Comparison of ENCODE assay signal across 8 cellular contexts in genomic region chr5:99037668-99038067, GRCh38.
DNase-seq lines count a peak whose midpoint lies in the region; ATAC-seq, FAIRE-seq and TF ChIP-seq lines count a peak whose summit lies in the region.

No MANE protein-coding gene starts in this region.

- ATAC-seq in A549 = no peak
- ATAC-seq in HG02610 (IDR thresholded peaks at IDR 0.05; ENCODE audit: unreplicated experiment) = no peak

- TF ChIP-seq POLR2A in A549 (IDR thresholded peaks at IDR 0.05; ENCODE audit: low read length) = no peak
- no peak for TF ChIP-seq POLR2A in adrenal gland (IDR thresholded peaks at IDR 0.05)

- DNase-seq in A549 (ENCODE audit: low read depth in 1 of 2, low spot score in 1 of 2) (no peak), fibroblast of villous mesenchyme (ENCODE audit: low read depth) (peak; percentile 19), adrenal gland (no peak), caudate nucleus (lab: John Stamatoyannopoulos, UW) (no peak), GM19238 (ENCODE audit: insufficient read length, low spot score) (no peak)
- peak; percentile 17 for DNase-seq in activated CD4-positive, alpha-beta T cell treated with anti-CD3 and anti-CD28 coated beads for 48 hours

- TF ChIP-seq CTCF in A549 (IDR thresholded peaks at IDR 0.05) (no peak), HEK293 (tag by site-specific recombination; IDR thresholded peaks at IDR 0.05) (no peak), fibroblast of villous mesenchyme (IDR thresholded peaks at IDR 0.05; ENCODE audit: insufficient read depth, low read depth, low read length) (no peak), adrenal gland (IDR thresholded peaks at IDR 0.05) (no peak)

- H3K9me3 ChIP-seq in A549 (0 out of 3 replicates have a peak, but pooled peaks cover 3% of the 10 kb centered on the region), HEK293 (ENCODE audit: control insufficient read depth, insufficient read depth, low read depth, low read length) (no peaks in the 10 kb centered on the region), adrenal gland (replicated peaks in 1 of 3) (no peaks in the 10 kb centered on the region)

- CTCF ChIA-PET in A549 (lab: Yijun Ruan, JAX) (interaction anchor here (1.3 kb wide), 1 partner anchor 23 kb away, joined by 5 read pairs; no protein-coding TSS in a partner anchor), HEK293 (lab: Yijun Ruan, JAX) (interaction anchor here (0.6 to 0.7 kb wide), 2 partner anchors 24 to 1739 kb away, joined by 3 read pairs; no protein-coding TSS in a partner anchor)

- no peak for TF ChIP-seq RAD21 in A549 (conservative IDR thresholded peaks at IDR 0.05 in 1 of 2, IDR thresholded peaks at IDR 0.05 in 1 of 2)

- intact Hi-C loops in adrenal gland (cut with DNase I) = loop anchor here in 1 of 2 donors (10.0 kb wide), 1 partner anchor 133 kb away; no protein-coding TSS in a partner anchor

- peaks cover 4% of the 10 kb centered on the region; the same call in 2 of the 3 replicates for H3K4me1 ChIP-seq in A549
- H3K4me1 ChIP-seq in HEK293 (ENCODE audit: control insufficient read depth, insufficient read depth, low read length) = no peaks in the 10 kb centered on the region
- H3K4me1 ChIP-seq in adrenal gland (replicated peaks in 1 of 2) = peaks cover 0 to 1% of the 10 kb centered on the region in 2 donors

- peak overlapping the region; percentile 33; the same call in 1 of the 3 replicates for H3K4me2 ChIP-seq in A549

- POLR2A ChIA-PET in A549 (lab: Yijun Ruan, JAX) (no interaction called here), HEK293 (lab: Yijun Ruan, JAX) (no interaction called here)

- H3K27ac ChIP-seq in A549 (no peak overlapping the region), HEK293 (ENCODE audit: extremely low read depth, low read depth, low read length) (no peak overlapping the region), adrenal gland (no peak overlapping the region), caudate nucleus (ENCODE audit: low read depth, low read length) (no peak overlapping the region)

- H3K4me3 ChIP-seq in A549 = no peak overlapping the region
- no peak overlapping the region for H3K4me3 ChIP-seq in HEK293 (ENCODE audit: low read depth, low read length)
- H3K4me3 ChIP-seq in fibroblast of villous mesenchyme (ENCODE audit: low read depth, low read length) = no peak overlapping the region
- no peak overlapping the region for H3K4me3 ChIP-seq in adrenal gland

- no peak for TF ChIP-seq EP300 in A549 (IDR thresholded peaks at IDR 0.05)

- 64% methylated on average over 5 of the region's 8 CpGs for WGBS in A549 (ENCODE audit: missing lambda C conversion rate)
- WGBS in adrenal gland, 4 donors = 69 to 79% (median 71%) methylated on average over 4 to 8 of the region's 8 CpGs

- no peak for FAIRE-seq in A549 (lab: Jason Lieb, UNC)

- no peaks in the 10 kb centered on the region for H3K36me3 ChIP-seq in HEK293 (ENCODE audit: control insufficient read depth in 2 of 2, insufficient read depth in 1 of 2, low read length in 2 of 2)
- no peaks in the 10 kb centered on the region for H3K36me3 ChIP-seq in adrenal gland (replicated peaks in 1 of 2)

- no peaks in the 10 kb centered on the region for H3K27me3 ChIP-seq in adrenal gland

TF ChIP-seq in A549, 52 proteins besides CTCF, POLR2A, EP300 and RAD21:
- no peak for TF ChIP-seq ZFP36 (IDR thresholded peaks at IDR 0.05; ENCODE audit: borderline replicate concordance, partially characterized antibody)
- TF ChIP-seq HES2 (IDR thresholded peaks at IDR 0.05) = no peak
- no peak for TF ChIP-seq TP53 (CRISPR knock-in tag; IDR thresholded peaks at IDR 0.05)
- TF ChIP-seq GATA3 (IDR thresholded peaks at IDR 0.05; ENCODE audit: borderline replicate concordance) = no peak
- no peak for TF ChIP-seq CEBPB (IDR thresholded peaks at IDR 0.05)
- no peak for TF ChIP-seq HEYL (CRISPR knock-in tag; IDR thresholded peaks at IDR 0.05)

TF ChIP-seq in HEK293, 187 proteins besides CTCF, POLR2A, EP300 and RAD21:
- TF ChIP-seq ZFP69B (tag by site-specific recombination; IDR thresholded peaks at IDR 0.05) (peak; percentile 77; the same call in 1 of the 2 replicates), PRDM10 (tag by site-specific recombination; IDR thresholded peaks at IDR 0.05) (0 out of 2 replicates have a peak, but pooled peaks have one; percentile 18), ZFP37 (tag by site-specific recombination; IDR thresholded peaks at IDR 0.05) (no peak), ZNF658 (tag by site-specific recombination; IDR thresholded peaks at IDR 0.05) (no peak), KLF1 (tag by site-specific recombination; IDR thresholded peaks at IDR 0.05) (peak; percentile 42; the same call in 1 of the 2 replicates)

Comparison
In these comparisons a context has a peak if more than half of its experiments do, and no peak if none do; other contexts are left out.
1. DNase-seq: peak in activated CD4-positive, alpha-beta T cell treated with anti-CD3 and anti-CD28 coated beads for 48 hours (single experiment) and fibroblast of villous mesenchyme (single experiment); none in A549 (0 of 2), adrenal gland (0 of 7), caudate nucleus (0 of 61) and GM19238 (single experiment).